ENCODE assay signal across 8 cellular contexts in the genomic region with DNA sequence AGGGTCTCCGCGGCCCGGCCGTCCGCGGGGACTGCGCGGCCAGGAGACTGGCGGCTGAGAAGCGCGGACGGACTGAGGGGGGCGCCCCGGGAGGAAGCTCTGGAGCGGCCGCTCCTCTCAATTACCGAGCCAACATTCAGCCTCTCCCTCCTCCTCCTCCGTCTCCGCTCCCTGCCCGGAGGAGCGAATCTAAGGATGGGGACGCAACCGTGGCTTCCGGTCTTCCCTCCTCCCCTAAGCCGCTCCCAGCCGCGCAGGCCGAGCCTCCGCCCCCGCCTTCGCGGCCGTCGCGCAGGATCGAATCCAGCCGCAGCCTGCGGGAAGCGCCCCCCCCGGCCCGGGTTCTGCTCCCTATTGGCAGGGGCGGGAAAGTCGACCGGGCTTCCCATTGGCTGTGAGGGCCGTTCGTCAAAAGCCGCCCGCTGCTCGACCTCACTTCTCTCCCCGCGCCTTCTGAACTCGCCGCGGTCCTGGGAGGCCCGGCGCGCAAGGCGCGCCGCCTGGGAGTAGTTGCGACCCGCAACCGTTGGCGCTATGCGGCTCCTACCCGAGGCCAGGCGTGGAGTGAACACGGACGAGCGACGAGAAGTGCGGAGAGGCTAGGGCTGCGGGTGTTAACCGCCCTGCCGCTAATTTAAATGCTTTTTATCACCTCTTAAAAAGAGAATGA. TPM values are rescaled to one million over a fixed set of nuclear protein-coding genes. Genes with fewer than 3 reads are reported as not detected.
DNase-seq lines count a peak whose midpoint lies in the region; ATAC-seq and TF ChIP-seq lines count a peak whose summit lies in the region.

A gene (minus strand): TSS at position 197 of the 670 bp plus-strand sequence. CDS start 302 bp downstream, outside the sequence.

- peaks cover 20% of the 10 kb centered on the region for H4K20me1 ChIP-seq in Karpas-422 (ENCODE audit: insufficient read depth, low read depth, low read length)

- no peaks in the 10 kb centered on the region for H3K27me3 Mint-ChIP-seq in activated T-helper 1 cell treated with anti-CD3 and anti-CD28 coated beads, Interleukin-12 subunit alpha, Interleukin-12 subunit beta, Interleukin-2, Interleukin-4 antibody, amounts not matched to agents 30 ng/mL and 10 ng/mL and 1 ng/mL, durations not matched to agents 14 hours and 24 hours and 36 hours (ENCODE audit: insufficient read depth)

- peaks cover 48% of the 10 kb centered on the region for H3K79me2 ChIP-seq in Karpas-422 (ENCODE audit: low read length)

- H3K4me3 ChIP-seq in Karpas-422 (ENCODE audit: low read length) = peak within 1 kb of the TSS; percentile 85
- peak within 1 kb of the TSS; percentile 87 to 97 (median 92) for H3K4me3 ChIP-seq in esophagus squamous epithelium

- H3K9me3 Mint-ChIP-seq in activated T-helper 1 cell treated with anti-CD3 and anti-CD28 coated beads, Interleukin-12 subunit alpha, Interleukin-12 subunit beta, Interleukin-2, Interleukin-4 antibody, amounts not matched to agents 30 ng/mL and 10 ng/mL and 1 ng/mL, durations not matched to agents 14 hours and 24 hours and 36 hours = no peaks in the 10 kb centered on the region

- peak in 3 of 4 donors; percentile 97 to 99 (median 98) for TF ChIP-seq POLR2A in esophagus squamous epithelium (IDR thresholded peaks at IDR 0.05)

- H3K9me3 ChIP-seq in Karpas-422 (ENCODE audit: low read length) (no peaks in the 10 kb centered on the region), esophagus squamous epithelium (no peaks in the 10 kb centered on the region)

- peak within 1 kb of the TSS; percentile 94 for H3K9ac ChIP-seq in Karpas-422 (ENCODE audit: low read length)

- H3K4me1 ChIP-seq in Karpas-422 (ENCODE audit: low read length) (peaks cover 77% of the 10 kb centered on the region), esophagus squamous epithelium (peaks cover 0 to 55% (median 13%) of the 10 kb centered on the region in 3 donors)

- H3K4me1 Mint-ChIP-seq in activated T-helper 1 cell treated with anti-CD3 and anti-CD28 coated beads, Interleukin-12 subunit alpha, Interleukin-12 subunit beta, Interleukin-2, Interleukin-4 antibody, amounts not matched to agents 30 ng/mL and 10 ng/mL and 1 ng/mL, durations not matched to agents 14 hours and 24 hours and 36 hours (ENCODE audit: low read depth) = peaks cover 54% of the 10 kb centered on the region

- TF ChIP-seq CTCF in esophagus squamous epithelium (IDR thresholded peaks at IDR 0.05) = peak in 2 of 6 experiments; percentile 9 to 16

- H3K9me2 ChIP-seq in Karpas-422 (replicated peaks; ENCODE audit: insufficient read depth, low read length) = no peaks in the 10 kb centered on the region

- H3K27me3 ChIP-seq in Karpas-422 (ENCODE audit: low read length) (no peaks in the 10 kb centered on the region), esophagus squamous epithelium (no peaks in the 10 kb centered on the region)

- H3K4me2 ChIP-seq in Karpas-422 (ENCODE audit: low read depth, low read length, poor library complexity, severe bottlenecking) = peak within 1 kb of the TSS; percentile 97

- H3K4me3 Mint-ChIP-seq in activated T-helper 1 cell treated with anti-CD3 and anti-CD28 coated beads, Interleukin-12 subunit alpha, Interleukin-12 subunit beta, Interleukin-2, Interleukin-4 antibody, amounts not matched to agents 30 ng/mL and 10 ng/mL and 1 ng/mL, durations not matched to agents 14 hours and 24 hours and 36 hours = peak within 1 kb of the TSS; percentile 91

- DNase-seq in DMS153 treated with DMSO at 0.1 percent for 48 hours (lab: John Stamatoyannopoulos, UW; ENCODE audit: unreplicated experiment) (peak; percentile 96), Karpas-422 (peak; percentile 98), RPMI7951 (ENCODE audit: low read depth) (peak; percentile 98), esophagus squamous epithelium (lab: John Stamatoyannopoulos, UW) (peak; percentile 64), myocyte (ENCODE audit: low read depth) (peak; percentile 99)
- DNase-seq in activated T-helper 1 cell treated with anti-CD3 and anti-CD28 coated beads, Interleukin-12 subunit alpha, Interleukin-12 subunit beta, Interleukin-2, Interleukin-4 antibody, amounts not matched to agents 30 ng/mL and 10 ng/mL and 1 ng/mL, durations not matched to agents 14 hours and 24 hours and 36 hours (ENCODE audit: low spot score) = peak; percentile 94
- DNase-seq in stimulated activated CD8-positive, alpha-beta memory T cell treated with anti-CD3 and anti-CD28 coated beads, Interleukin-7, amount 100 ng/mL, for 4 hours (ENCODE audit: low read depth in 2 of 2) = peak; percentile 85 to 90

- peak within 1 kb of the TSS; percentile 92 for H3K27ac Mint-ChIP-seq in activated T-helper 1 cell treated with anti-CD3 and anti-CD28 coated beads, Interleukin-12 subunit alpha, Interleukin-12 subunit beta, Interleukin-2, Interleukin-4 antibody, amounts not matched to agents 30 ng/mL and 10 ng/mL and 1 ng/mL, durations not matched to agents 14 hours and 24 hours and 36 hours

- WGBS in esophagus squamous epithelium, 2 donors = 0% methylated on average over 4 to 5 of the region's 75 CpGs

- intact Hi-C loops in activated T-helper 1 cell treated with anti-CD3 and anti-CD28 coated beads, Interleukin-12 subunit alpha, Interleukin-12 subunit beta, Interleukin-2, Interleukin-4 antibody, amounts not matched to agents 30 ng/mL and 10 ng/mL and 1 ng/mL, durations not matched to agents 14 hours and 24 hours and 36 hours (cut with micrococcal nuclease) = loop anchor here (1.0 to 5.0 kb wide), 14 partner anchors 12 to 526 kb away; a partner anchor contains a TSS
- intact Hi-C loops in esophagus squamous epithelium (cut with DNase I) = no loop called here

- peaks cover 17% of the 10 kb centered on the region for H3K36me3 Mint-ChIP-seq in activated T-helper 1 cell treated with anti-CD3 and anti-CD28 coated beads, Interleukin-12 subunit alpha, Interleukin-12 subunit beta, Interleukin-2, Interleukin-4 antibody, amounts not matched to agents 30 ng/mL and 10 ng/mL and 1 ng/mL, durations not matched to agents 14 hours and 24 hours and 36 hours (ENCODE audit: low read depth)

- H2AFZ ChIP-seq in Karpas-422 (ENCODE audit: low read length) = peak within 1 kb of the TSS; percentile 19; the same call in 1 of the 2 replicates

- H3K36me3 ChIP-seq in Karpas-422 (ENCODE audit: insufficient read depth, low read length) (peaks cover 10% of the 10 kb centered on the region; the same call in 1 of the 2 replicates), esophagus squamous epithelium (no peaks in the 10 kb centered on the region)

- ATAC-seq in GM21737 (IDR thresholded peaks at IDR 0.05; ENCODE audit: unreplicated experiment) = peak; percentile 64

- H3K27ac ChIP-seq in Karpas-422 (ENCODE audit: low read length) (peak within 1 kb of the TSS; percentile 93), esophagus squamous epithelium (peak within 1 kb of the TSS; percentile 97 to 99 (median 98))

RNA-seq across cellular contexts. Expression of the gene that starts here (rescaled TPM):
- 58.3 and 131 TPM in 2 replicates for total RNA-seq in Karpas-422 (2014; rRNA removed; shearing (Covaris generic); ENCODE audit: low replicate concordance)
- total RNA-seq in RPMI7951 (2014; rRNA removed; shearing (Covaris generic)) = 61.8 and 83.1 TPM in 2 replicates
- 85.8 and 91.5 TPM in 2 replicates for total RNA-seq in activated T-helper 1 cell treated with anti-CD3 and anti-CD28 coated beads, Interleukin-12 subunit alpha, Interleukin-12 subunit beta, Interleukin-2, Interleukin-4 antibody, amounts not matched to agents 30 ng/mL and 10 ng/mL and 1 ng/mL, durations not matched to agents 14 hours and 24 hours and 36 hours
- 10 to 100 TPM; 11.9 to 38.1 (median 20.0) TPM for total RNA-seq in esophagus squamous epithelium
- 36.2 and 44.1 TPM in 2 replicates for total RNA-seq in myocyte
- 24.6 TPM for polyA plus RNA-seq in myocyte (2012)

Comparison
In these comparisons a context has a peak if more than half of its experiments do, and no peak if none do; other contexts are left out.
1. Peak in every context shown above with its lines: DNase-seq, ATAC-seq, H3K4me3 ChIP-seq and H3K27ac ChIP-seq.